Comparison of ENCODE assay signal across 8 cellular contexts in the genomic region with DNA sequence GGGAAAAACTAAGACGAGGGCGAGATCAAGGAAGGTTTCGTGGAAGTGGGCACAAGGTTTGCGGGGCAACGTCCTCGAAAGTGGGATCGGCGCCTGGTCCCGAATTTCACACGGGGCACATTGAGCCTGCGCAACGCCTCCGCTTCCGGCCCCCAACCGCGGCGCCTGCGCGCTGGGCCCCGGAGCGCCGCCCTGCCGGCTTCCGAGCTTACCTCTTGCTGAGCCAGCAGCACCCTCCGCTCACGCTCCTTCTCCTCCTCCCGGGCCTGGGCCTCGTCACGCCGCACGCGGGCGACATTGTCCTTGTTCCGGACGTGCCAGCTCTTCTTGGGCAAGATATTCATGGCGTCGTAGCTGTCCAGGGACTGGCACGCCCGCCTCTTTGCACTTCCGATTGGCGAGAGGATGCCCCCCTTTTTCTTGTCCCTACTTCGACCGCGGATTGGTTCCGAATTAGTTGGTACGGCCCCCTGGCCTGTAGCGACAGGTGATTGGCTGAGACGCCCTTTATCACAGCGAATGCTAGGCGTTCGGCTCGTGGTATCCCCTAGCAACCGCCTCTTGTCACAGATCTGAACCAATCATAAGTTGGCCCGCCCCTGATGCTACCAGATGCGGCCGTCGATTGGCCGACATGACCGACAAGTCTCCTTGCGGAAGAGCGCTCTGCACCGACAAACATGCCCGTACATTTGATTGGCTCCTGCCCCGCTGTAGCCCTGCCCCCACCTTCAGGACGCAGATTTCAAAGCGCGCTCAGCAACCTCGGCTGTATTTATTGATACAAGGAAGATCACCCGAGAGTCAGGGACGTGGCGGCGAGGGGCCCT. TPM values are rescaled to one million over a fixed set of nuclear protein-coding genes. Genes with fewer than 3 reads are reported as not detected.
DNase-seq lines count a peak whose midpoint lies in the region; ATAC-seq and TF ChIP-seq lines count a peak whose summit lies in the region.

Gene LENG1 (minus strand): TSS at position 370 of the 830 bp plus-strand sequence. CDS start 26 bp downstream, at position 344.

- peak within 1 kb of the TSS; percentile 94 for H3K4me3 Mint-ChIP-seq in natural killer cell treated with Interleukin-12 subunit alpha and Interleukin-12 subunit beta and Interleukin-15 and Interleukin-18, amount 100 ng/mL, for 72 hours

- no peaks in the 10 kb centered on the region for H3K27me3 Mint-ChIP-seq in natural killer cell treated with Interleukin-12 subunit alpha and Interleukin-12 subunit beta and Interleukin-15 and Interleukin-18, amount 100 ng/mL, for 72 hours

- CTCF ChIA-PET in RWPE1 (lab: Yijun Ruan, JAX): interaction anchor here (0.6 to 0.8 kb wide), 2 partner anchors 9 to 848 kb away, joined by 3 to 4 read pairs; no protein-coding TSS in a partner anchor

- H3K27ac Mint-ChIP-seq in natural killer cell treated with Interleukin-12 subunit alpha and Interleukin-12 subunit beta and Interleukin-15 and Interleukin-18, amount 100 ng/mL, for 72 hours: peak within 1 kb of the TSS; percentile 95 to 97

- H3K9me3 Mint-ChIP-seq in natural killer cell treated with Interleukin-12 subunit alpha and Interleukin-12 subunit beta and Interleukin-15 and Interleukin-18, amount 100 ng/mL, for 72 hours: no peaks in the 10 kb centered on the region

- DNase-seq in ELF-1 (ENCODE audit: low read depth, low spot score) (peak; percentile 100), H4 (ENCODE audit: low spot score) (peak; percentile 100), LNCaP clone FGC (ENCODE audit: low read depth) (peak; percentile 100), RWPE1 (ENCODE audit: low spot score) (peak; percentile 99), fibroblast of pulmonary artery (ENCODE audit: low read depth) (peak; percentile 100)
- DNase-seq in activated effector memory CD4-positive, alpha-beta T cell treated with Interleukin-2 at 50 U/mL for 16 hours: peak; percentile 97
- peak; percentile 100 for DNase-seq in natural killer cell treated with Interleukin-12 subunit alpha and Interleukin-12 subunit beta and Interleukin-15 and Interleukin-18, amount 100 ng/mL, for 72 hours (ENCODE audit: low spot score)
- peak; percentile 96 for DNase-seq in stimulated activated naive CD8-positive, alpha-beta T cell treated with anti-CD3 and anti-CD28 coated beads, Interleukin-15, Interleukin-2, amounts not matched to agents 100 U/mL and 50 U/mL, for 24 hours

- peak; percentile 95 to 96 for ATAC-seq in natural killer cell treated with Interleukin-12 subunit alpha and Interleukin-12 subunit beta and Interleukin-15 and Interleukin-18, amount 100 ng/mL, for 72 hours
- peak; percentile 96 for ATAC-seq in stimulated activated naive CD8-positive, alpha-beta T cell treated with anti-CD3 and anti-CD28 coated beads, Interleukin-15, Interleukin-2, amounts not matched to agents 100 U/mL and 50 U/mL, for 24 hours

- H3K4me1 Mint-ChIP-seq in natural killer cell treated with Interleukin-12 subunit alpha and Interleukin-12 subunit beta and Interleukin-15 and Interleukin-18, amount 100 ng/mL, for 72 hours (ENCODE audit: low read depth in 2 of 2): peaks cover 48 to 56% of the 10 kb centered on the region in 2 donors

- H3K36me3 Mint-ChIP-seq in natural killer cell treated with Interleukin-12 subunit alpha and Interleukin-12 subunit beta and Interleukin-15 and Interleukin-18, amount 100 ng/mL, for 72 hours: peaks cover 6% of the 10 kb centered on the region

- TF ChIP-seq CTCF in LNCaP clone FGC (IDR thresholded peaks at IDR 0.05; ENCODE audit: control insufficient read depth, extremely low read depth, insufficient read depth): peak; percentile 31
- 0 out of 2 replicates have a peak, but pooled peaks have one; percentile 8 for TF ChIP-seq CTCF in RWPE1 (conservative IDR thresholded peaks at IDR 0.05; ENCODE audit: low read depth)
- TF ChIP-seq CTCF in fibroblast of pulmonary artery (IDR thresholded peaks at IDR 0.05; ENCODE audit: low read length, missing control alignments): no peak

- H3K4me3 ChIP-seq in LNCaP clone FGC (ENCODE audit: low read depth, low read length) (peak within 1 kb of the TSS; percentile 62), fibroblast of pulmonary artery (replicated peaks; ENCODE audit: low read depth, low read length) (peak within 1 kb of the TSS; percentile 85)

- POLR2A ChIA-PET in RWPE1 (lab: Yijun Ruan, JAX; ENCODE audit: low non-redundant PET): interaction anchor here (1.8 kb wide), 1 partner anchor 23 kb away, joined by 4 read pairs; the partner anchor contains the start of gene CNOT3

- peak within 1 kb of the TSS; percentile 97 for H3K27ac ChIP-seq in RWPE1

RNA-seq across cellular contexts. Expression of gene LENG1, which starts in this region (rescaled TPM):
- 15.6 and 18.4 TPM in 2 replicates for total RNA-seq in H4 (2014; rRNA removed; shearing (Covaris generic))
- 1 to 10 TPM; 5.0 to 7.5 TPM for total RNA-seq in natural killer cell treated with Interleukin-12 subunit alpha and Interleukin-12 subunit beta and Interleukin-15 and Interleukin-18, amount 100 ng/mL, for 72 hours

Comparison
In these comparisons a context has a peak if more than half of its experiments do, and no peak if none do; other contexts are left out.
1. Peak in every context shown above with its lines: DNase-seq, ATAC-seq, H3K4me3 ChIP-seq and H3K27ac ChIP-seq.